Comparison of ENCODE assay signal across 8 cellular contexts in the genomic region with DNA sequence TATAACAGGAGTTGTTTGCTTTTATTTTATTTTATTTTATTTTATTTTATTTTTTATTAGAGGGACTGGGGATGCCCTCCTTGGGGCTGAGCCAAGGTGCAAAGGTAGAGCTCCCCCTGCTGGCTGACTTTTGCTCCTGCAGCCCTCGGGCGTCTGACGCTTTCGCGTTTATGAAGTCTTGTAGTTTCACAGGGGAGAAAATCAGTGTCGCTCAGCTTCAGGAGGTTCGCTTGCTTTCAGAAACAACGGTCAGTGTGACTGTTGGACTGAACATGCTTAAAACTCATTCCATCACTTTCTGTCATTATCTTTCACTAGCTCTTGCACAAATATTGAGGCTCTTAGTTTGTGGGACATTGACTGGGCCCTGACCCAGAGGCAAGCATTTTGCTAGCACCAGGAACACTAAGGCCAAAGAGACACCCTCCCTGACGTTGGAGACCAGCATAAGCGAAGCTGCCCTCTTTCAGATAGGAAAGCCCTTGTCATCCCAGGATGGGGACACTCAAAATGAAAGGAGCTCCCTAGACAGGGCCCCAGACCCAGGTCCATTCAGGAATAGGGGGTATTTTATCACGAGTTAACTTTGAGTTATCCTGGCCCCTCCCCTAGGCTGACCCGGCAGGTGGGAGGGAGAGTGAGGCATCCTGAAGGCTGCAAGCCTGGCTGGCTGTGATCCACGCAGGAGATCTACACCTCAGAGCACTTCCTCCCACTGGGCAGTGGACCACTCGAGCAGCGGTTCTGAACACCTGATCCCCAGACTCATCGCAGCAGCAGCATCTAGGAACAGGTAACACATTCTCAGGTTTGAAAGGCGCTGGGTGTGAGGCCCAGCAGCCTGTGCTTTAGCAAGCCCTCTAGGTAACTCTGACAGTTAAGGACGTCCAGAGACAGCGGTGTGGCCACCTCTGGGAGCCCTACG. TPM values are rescaled to one million over a fixed set of nuclear protein-coding genes. Genes with fewer than 3 reads are reported as not detected.
A peak's percentile ranks its signal among the peaks of the same experiment; 100 is the strongest.
DNase-seq lines count a peak whose midpoint lies in the region; ATAC-seq and TF ChIP-seq lines count a peak whose summit lies in the region.

No MANE protein-coding gene starts in this region.

- no peaks in the 10 kb centered on the region for H3K9me3 ChIP-seq in Peyer's patch

- H3K4me3 ChIP-seq in Peyer's patch (no peak overlapping the region), fibroblast of the aortic adventitia (ENCODE audit: low read depth, low read length) (no peak overlapping the region)

- TF ChIP-seq POLR2A in Peyer's patch (IDR thresholded peaks at IDR 0.05), result no peak

- H3K27ac ChIP-seq in Peyer's patch, result no peak overlapping the region
- no peak overlapping the region for H3K27ac ChIP-seq in substantia nigra (ENCODE audit: low read depth, low read length, poor library complexity, severe bottlenecking)

- no peaks in the 10 kb centered on the region for H3K36me3 ChIP-seq in Peyer's patch

- peak; percentile 79 to 97 (median 87) for TF ChIP-seq CTCF in Peyer's patch (IDR thresholded peaks at IDR 0.05)
- TF ChIP-seq CTCF in fibroblast of the aortic adventitia (IDR thresholded peaks at IDR 0.05; ENCODE audit: insufficient read depth, low read length), result peak; percentile 90

- peak; percentile 47 for ATAC-seq in HG03342 (IDR thresholded peaks at IDR 0.05; ENCODE audit: unreplicated experiment)

- H3K27me3 ChIP-seq in Peyer's patch, result no peaks in the 10 kb centered on the region

- DNase-seq in NCI-H1417 (lab: John Stamatoyannopoulos, UW) (peak; percentile 31 to 96 (median 57)), NCI-H1417 treated with DMSO at 0.1 percent for 48 hours (lab: John Stamatoyannopoulos, UW) (no peak), Peyer's patch (peak; percentile 51 to 87 (median 80)), fibroblast of the aortic adventitia (ENCODE audit: low read depth) (peak; percentile 65), nucleus accumbens (lab: John Stamatoyannopoulos, UW) (peak in 40 of 56 donors; percentile 1 to 66 (median 28)), substantia nigra (lab: John Stamatoyannopoulos, UW) (peak in 36 of 49 donors; percentile 5 to 70 (median 34))
- DNase-seq in activated T-cell treated with anti-CD3 and anti-CD28 coated beads, Interleukin-2, amount 50 U/mL, for 48 hours, result peak; percentile 86 to 87

- peaks cover 0 to 4% (median 0%) of the 10 kb centered on the region in 4 donors for H3K4me1 ChIP-seq in Peyer's patch

RNA-seq across cellular contexts. Expression of a gene that starts 34.4 kb away (rescaled TPM):
- total RNA-seq in Peyer's patch (10 to 100 TPM; 17.8 to 56.1 (median 31.5) TPM), fibroblast of the aortic adventitia (ENCODE audit: low replicate concordance) (5.0 and 11.0 TPM in 2 replicates)

RNA-seq across cellular contexts. Expression of a gene that starts 35.8 kb away (rescaled TPM):
- 10 to 100 TPM; 41.7 to 79.0 (median 69.3) TPM for total RNA-seq in Peyer's patch
- total RNA-seq in fibroblast of the aortic adventitia (ENCODE audit: low replicate concordance), result 23.6 and 29.8 TPM in 2 replicates
